In genomic region chr1:161046574-161047167, GRCh38 we compare ENCODE assay signal across 8 cellular contexts. TPM values are rescaled to one million over a fixed set of nuclear protein-coding genes. Genes with fewer than 3 reads are reported as not detected.
DNase-seq lines count a peak whose midpoint lies in the region; ATAC-seq and TF ChIP-seq lines count a peak whose summit lies in the region.

No MANE protein-coding gene starts in this region.

- peak overlapping the region; percentile 97 to 100 (median 98) for H3K27ac ChIP-seq in transverse colon

- peak overlapping the region; percentile 86 for H3K4me3 Mint-ChIP-seq in activated naive CD4-positive, alpha-beta T cell treated with anti-CD3 and anti-CD28 coated beads, Interleukin-2, amount 10 ng/mL, durations not matched to agents 7 days and 5 days
- H3K4me3 Mint-ChIP-seq in activated T-helper 17 cell treated with anti-CD3 and anti-CD28 coated beads, Interleukin-2, amount 50 U/mL, for 72 hours = peak overlapping the region; percentile 93

- peaks cover 77% of the 10 kb centered on the region for H3K36me3 Mint-ChIP-seq in activated naive CD4-positive, alpha-beta T cell treated with anti-CD3 and anti-CD28 coated beads, Interleukin-2, amount 10 ng/mL, durations not matched to agents 7 days and 5 days
- peaks cover 87% of the 10 kb centered on the region for H3K36me3 Mint-ChIP-seq in activated T-helper 17 cell treated with anti-CD3 and anti-CD28 coated beads, Interleukin-2, amount 50 U/mL, for 72 hours (ENCODE audit: low read depth)

- H3K4me1 ChIP-seq in transverse colon = peaks cover 5 to 19% (median 14%) of the 10 kb centered on the region in 4 donors

- no peak for TF ChIP-seq POLR2A in transverse colon (IDR thresholded peaks at IDR 0.05)

- DNase-seq in activated naive CD4-positive, alpha-beta T cell treated with anti-CD3 and anti-CD28 coated beads, Interleukin-2, amount 10 ng/mL, durations not matched to agents 7 days and 5 days = no peak
- DNase-seq in activated naive CD4-positive, alpha-beta T cell (lab: John Stamatoyannopoulos, UW) = no peak
- DNase-seq in kidney epithelial cell (ENCODE audit: low read depth) (no peak), transverse colon (no peak), inferior parietal cortex (ENCODE audit: extremely low spot score) (no peak), AG08396 (ENCODE audit: low spot score) (no peak)

- H3K27me3 Mint-ChIP-seq in activated naive CD4-positive, alpha-beta T cell treated with anti-CD3 and anti-CD28 coated beads, Interleukin-2, amount 10 ng/mL, durations not matched to agents 7 days and 5 days = no peaks in the 10 kb centered on the region
- H3K27me3 Mint-ChIP-seq in activated T-helper 17 cell treated with anti-CD3 and anti-CD28 coated beads, Interleukin-2, amount 50 U/mL, for 72 hours = no peaks in the 10 kb centered on the region

- H3K36me3 ChIP-seq in kidney epithelial cell (ENCODE audit: control insufficient read depth, insufficient read depth, low read length) = no peaks in the 10 kb centered on the region
- peaks cover 0 to 10% (median 0%) of the 10 kb centered on the region in 4 donors for H3K36me3 ChIP-seq in transverse colon

- peak; percentile 46 for ATAC-seq in HG03159 (IDR thresholded peaks at IDR 0.05; ENCODE audit: unreplicated experiment)
- ATAC-seq in activated T-helper 17 cell treated with anti-CD3 and anti-CD28 coated beads, Interleukin-2, amount 50 U/mL, for 72 hours (replicated peaks) = no peak

- H3K27me3 ChIP-seq in kidney epithelial cell (ENCODE audit: control insufficient read depth, insufficient read depth, low read length) (no peaks in the 10 kb centered on the region), transverse colon (no peaks in the 10 kb centered on the region)

- CTCF ChIA-PET in activated naive CD4-positive, alpha-beta T cell treated with anti-CD3 and anti-CD28 coated beads, Interleukin-2, amount 10 ng/mL, durations not matched to agents 7 days and 5 days (lab: Charles Lee) = interaction anchor here (0.5 to 4.8 kb wide), 6 partner anchors 12 to 93 kb away, joined by 3 to 35 read pairs (median 3); partner anchors contain the start of genes ARHGAP30 and KLHDC9

- H3K27ac Mint-ChIP-seq in activated naive CD4-positive, alpha-beta T cell treated with anti-CD3 and anti-CD28 coated beads, Interleukin-2, amount 10 ng/mL, durations not matched to agents 7 days and 5 days = peak overlapping the region; percentile 97
- peak overlapping the region; percentile 98 for H3K27ac Mint-ChIP-seq in activated T-helper 17 cell treated with anti-CD3 and anti-CD28 coated beads, Interleukin-2, amount 50 U/mL, for 72 hours

- peaks cover 52% of the 10 kb centered on the region for H3K4me1 Mint-ChIP-seq in activated naive CD4-positive, alpha-beta T cell treated with anti-CD3 and anti-CD28 coated beads, Interleukin-2, amount 10 ng/mL, durations not matched to agents 7 days and 5 days
- peaks cover 27% of the 10 kb centered on the region for H3K4me1 Mint-ChIP-seq in activated T-helper 17 cell treated with anti-CD3 and anti-CD28 coated beads, Interleukin-2, amount 50 U/mL, for 72 hours

- in situ Hi-C loops in transverse colon (cut with MboI; ENCODE audit: low pct_ligation_motif_present in 1 of 4, low pct_unique_long_range_greater_than_20kb in 1 of 4, low sequenced_read_pairs in 3 of 4) = no loop called here

- no peak for TF ChIP-seq EP300 in transverse colon (IDR thresholded peaks at IDR 0.05; ENCODE audit: low read depth)

- TF ChIP-seq CTCF in kidney epithelial cell (IDR thresholded peaks at IDR 0.05; ENCODE audit: insufficient read depth, low read length, poor library complexity, severe bottlenecking) (no peak), transverse colon (IDR thresholded peaks at IDR 0.05) (no peak)

- 24 to 71% methylated on average over 1 of the region's 1 CpG for WGBS in transverse colon (ENCODE audit: low coverage in 1 of 2), 2 donors

- no peaks in the 10 kb centered on the region for H3K9me3 Mint-ChIP-seq in activated naive CD4-positive, alpha-beta T cell treated with anti-CD3 and anti-CD28 coated beads, Interleukin-2, amount 10 ng/mL, durations not matched to agents 7 days and 5 days
- no peaks in the 10 kb centered on the region for H3K9me3 Mint-ChIP-seq in activated T-helper 17 cell treated with anti-CD3 and anti-CD28 coated beads, Interleukin-2, amount 50 U/mL, for 72 hours

- H3K9me3 ChIP-seq in transverse colon = no peaks in the 10 kb centered on the region

- intact Hi-C loops in transverse colon (cut with DNase I; ENCODE audit: low total_unique reads) = no loop called here

- H3K4me3 ChIP-seq in kidney epithelial cell (ENCODE audit: low read depth, low read length) (peak overlapping the region; percentile 66), transverse colon (peak overlapping the region in 3 of 4 donors; percentile 85 to 99 (median 94))

RNA-seq across cellular contexts. Expression of gene USF1, which starts 0.9 kb away (rescaled TPM):
- total RNA-seq in activated T-helper 17 cell treated with anti-CD3 and anti-CD28 coated beads, Interleukin-2, amount 50 U/mL, for 72 hours = 10 to 100 TPM; 51.6 to 66.9 TPM
- total RNA-seq in kidney epithelial cell (45.9 and 55.7 TPM in 2 replicates), transverse colon (10 to 100 TPM; 34.4 to 78.2 (median 64.9) TPM)

RNA-seq across cellular contexts. Expression of gene TSTD1, which starts 7.9 kb away (rescaled TPM):
- 100 to 1,000 TPM in 1 of 2 donors, 10 to 100 TPM in 1; 38.7 to 119 TPM for total RNA-seq in activated T-helper 17 cell treated with anti-CD3 and anti-CD28 coated beads, Interleukin-2, amount 50 U/mL, for 72 hours
- 112 and 116 TPM in 2 replicates for total RNA-seq in kidney epithelial cell
- 100 to 1,000 TPM; 104 to 224 (median 191) TPM for total RNA-seq in transverse colon

RNA-seq across cellular contexts. Expression of gene ARHGAP30, which starts 23.0 kb away (rescaled TPM):
- total RNA-seq in activated T-helper 17 cell treated with anti-CD3 and anti-CD28 coated beads, Interleukin-2, amount 50 U/mL, for 72 hours = 100 to 1,000 TPM; 180 to 207 TPM
- total RNA-seq in kidney epithelial cell = 0.07 and 0.42 TPM in 2 replicates
- 10 to 100 TPM in 1 of 4 donors, 1 to 10 TPM in 2, under 1 TPM in 1; 0.60 to 11.0 (median 4.4) TPM for total RNA-seq in transverse colon

RNA-seq across cellular contexts. Expression of gene F11R, which starts 25.7 kb away (rescaled TPM):
- 100 to 1,000 TPM in 1 of 2 donors, 10 to 100 TPM in 1; 13.0 to 110 TPM for total RNA-seq in activated T-helper 17 cell treated with anti-CD3 and anti-CD28 coated beads, Interleukin-2, amount 50 U/mL, for 72 hours
- 81.7 and 87.0 TPM in 2 replicates for total RNA-seq in kidney epithelial cell
- 100 to 1,000 TPM in 2 of 4 donors, 10 to 100 TPM in 2; 91.7 to 126 (median 105) TPM for total RNA-seq in transverse colon

RNA-seq across cellular contexts. Expression of gene NECTIN4, which starts 42.7 kb away (rescaled TPM):
- under 1 TPM; 0.22 to 0.32 TPM for total RNA-seq in activated T-helper 17 cell treated with anti-CD3 and anti-CD28 coated beads, Interleukin-2, amount 50 U/mL, for 72 hours
- total RNA-seq in kidney epithelial cell (13.1 and 13.6 TPM in 2 replicates), transverse colon (1 to 10 TPM in 1 of 4 donors, under 1 TPM in 2, not detected in 1; 0.37 to 4.0 (median 0.82) TPM)

Comparison
In these comparisons a context has a peak if more than half of its experiments do, and no peak if none do; other contexts are left out.
1. RNA of gene ARHGAP30, which starts 23.0 kb away (total RNA-seq): 180 to 207 TPM in activated T-helper 17 cell treated with anti-CD3 and anti-CD28 coated beads, Interleukin-2, amount 50 U/mL, for 72 hours; 0.60 to 11.0 TPM in transverse colon and 0.07 to 0.42 TPM in kidney epithelial cell; every median in the first group is over 10 times any median in the second.